ENCODE assay signal across 11 cellular contexts in genomic region chr11:70788247-70789022, GRCh38.
DNase-seq lines count a peak whose midpoint lies in the region; ATAC-seq and TF ChIP-seq lines count a peak whose summit lies in the region.
"Had no signal": no experiment of that assay in that cellular context is flagged by ENCODE, and none has a peak within 500 bp of the region (broad histone marks: within the 10 kb centered on the region; RNA-seq: fewer than 3 reads in every experiment).

No MANE protein-coding gene starts in this region.

- H3K4me3 ChIP-seq in AG04449 (ENCODE audit: low read depth, low read length) (no peak overlapping the region), Caco-2 (ENCODE audit: low read depth, low read length) (no peak overlapping the region)

- no peaks in the 10 kb centered on the region for H3K4me1 ChIP-seq in Caco-2

- no peak overlapping the region for H3K4me3 Mint-ChIP-seq in Caco-2 (ENCODE audit: unreplicated experiment)
- H3K4me3 Mint-ChIP-seq: activated B cell treated with CpG ODN at 0.5 μM for 24 hours had no signal

- POLR2A ChIA-PET in AG04449 (lab: Yijun Ruan, JAX): no interaction called here
- POLR2A ChIA-PET in Caco-2 (lab: Charles Lee): no interaction called here

- CTCF ChIA-PET in AG04449 (lab: Yijun Ruan, JAX): no interaction called here
- CTCF ChIA-PET in Caco-2 (lab: Charles Lee): no interaction called here

- peaks cover 7% of the 10 kb centered on the region for H3K9me3 Mint-ChIP-seq in Caco-2 (ENCODE audit: unreplicated experiment)

- intact Hi-C loops in Caco-2 (cut with micrococcal nuclease; ENCODE audit: unreplicated experiment): no loop called here

- BruUV-seq in Caco-2 (replicated peaks; lab: Mats Ljungman, UMichigan): no TSS peak

- H3K27ac Mint-ChIP-seq in Caco-2 (ENCODE audit: unreplicated experiment): no peak overlapping the region
- H3K27ac Mint-ChIP-seq: activated B cell treated with CpG ODN at 0.5 μM for 24 hours had no signal

- no peaks in the 10 kb centered on the region for H3K27me3 ChIP-seq in Caco-2 (replicated peaks; ENCODE audit: control insufficient read depth, insufficient read depth, low read length)

- DNase-seq in AG04449 (ENCODE audit: low read depth, low spot score): peak; percentile 17
- peak; percentile 80 for DNase-seq in HPDE6-E6E7 (ENCODE audit: extremely low spot score)
- peak; percentile 58 for DNase-seq in amniotic epithelial cell (ENCODE audit: low read depth)
- DNase-seq in glomerular visceral epithelial cell (ENCODE audit: extremely low spot score): peak; percentile 72
- DNase-seq in Caco-2: no peak
- no peak for DNase-seq in middle frontal gyrus (ENCODE audit: extremely low spot score, low spot score)
- DNase-seq: activated B cell treated with CpG ODN at 0.5 μM for 24 hours; effector CD8-positive, alpha-beta T cell; NCI-H1048 had no signal

- no peak for ATAC-seq in HG03135 (IDR thresholded peaks at IDR 0.05; ENCODE audit: unreplicated experiment)
- no peak for ATAC-seq in HG02610 (IDR thresholded peaks at IDR 0.05; ENCODE audit: unreplicated experiment)

- H3K27me3 Mint-ChIP-seq in Caco-2 (ENCODE audit: insufficient read depth, unreplicated experiment): no peaks in the 10 kb centered on the region
- H3K27me3 Mint-ChIP-seq: activated B cell treated with CpG ODN at 0.5 μM for 24 hours had no signal

- H3K9me3 ChIP-seq in Caco-2: peaks cover 5% of the 10 kb centered on the region

- H3K36me3 ChIP-seq in Caco-2 (ENCODE audit: control insufficient read depth, insufficient read depth, low read length): peaks cover 6% of the 10 kb centered on the region

- no peak for TF ChIP-seq CTCF in AG04449 (IDR thresholded peaks at IDR 0.05; ENCODE audit: insufficient read depth, low read length, missing control alignments)
- no peak for TF ChIP-seq CTCF in Caco-2 (IDR thresholded peaks at IDR 0.05; ENCODE audit: insufficient read depth in 1 of 2, low read depth in 1 of 2, low read length in 1 of 2, severe bottlenecking in 1 of 2, unreplicated experiment in 1 of 2)

- no peaks in the 10 kb centered on the region for H3K4me1 Mint-ChIP-seq in Caco-2 (ENCODE audit: low read depth, unreplicated experiment)
- H3K4me1 Mint-ChIP-seq: activated B cell treated with CpG ODN at 0.5 μM for 24 hours had no signal

- H3K36me3 Mint-ChIP-seq in Caco-2 (ENCODE audit: insufficient read depth, unreplicated experiment): peaks cover 44% of the 10 kb centered on the region

Comparison
In these comparisons a context has a peak if more than half of its experiments do, and no peak if none do; other contexts are left out.
1. DNase-seq: peak in AG04449 (single experiment), HPDE6-E6E7 (single experiment), amniotic epithelial cell (single experiment) and glomerular visceral epithelial cell (single experiment); none in Caco-2 (0 of 2) and middle frontal gyrus (single experiment).